In genomic region chr19:5222178-5222577, GRCh38 we compare ENCODE assay signal across 33 cellular contexts.
"Had no signal": no experiment of that assay in that cellular context is flagged by ENCODE, and none has a peak within 500 bp of the region (broad histone marks: within the 10 kb centered on the region; RNA-seq: fewer than 3 reads in every experiment).

No MANE protein-coding gene starts in this region.

- H3K27ac ChIP-seq: ascending aorta, brain microvascular endothelial cell, coronary artery, dorsolateral prefrontal cortex, esophagus muscularis mucosa, foreskin keratinocyte, gastrocnemius medialis, WERI-Rb-1 had no signal

- H3K27me3 ChIP-seq: ascending aorta, brain microvascular endothelial cell, dorsolateral prefrontal cortex, esophagus muscularis mucosa, foreskin keratinocyte, gastrocnemius medialis had no signal

- H3K4me3 ChIP-seq: ascending aorta, coronary artery, dorsolateral prefrontal cortex, esophagus muscularis mucosa, gastrocnemius medialis had no signal

- H3K9me3 ChIP-seq: ascending aorta, esophagus muscularis mucosa, gastrocnemius medialis had no signal

- DNase-seq: activated B cell treated with CpG ODN at 0.5 μM for 24 hours; activated CD4-positive, alpha-beta T cell treated with anti-CD3 and anti-CD28 coated beads for 48 hours; activated CD4-positive, alpha-beta T cell treated with anti-CD3 and anti-CD28 coated beads, Interleukin-2, amount 50 U/mL, for 1 hour; activated CD4-positive, alpha-beta T cell treated with anti-CD3 and anti-CD28 coated beads, Interleukin-2, amount 50 U/mL, for 48 hours; activated CD8-positive, alpha-beta memory T cell treated with anti-CD3 and anti-CD28 coated beads for 24 hours; activated CD8-positive, alpha-beta T cell treated with anti-CD3 and anti-CD28 coated beads for 36 hours; activated gamma-delta T cell; activated naive CD4-positive, alpha-beta T cell; activated naive CD4-positive, alpha-beta T cell treated with anti-CD3 and anti-CD28 coated beads, Interleukin-2, amount 10 ng/mL, durations not matched to agents 7 days and 5 days; activated naive CD8-positive, alpha-beta T cell treated with anti-CD3 and anti-CD28 coated beads, Interleukin-2, amount 10 ng/mL, durations not matched to agents 7 days and 5 days; activated T-cell treated with anti-CD3 and anti-CD28 coated beads, Interleukin-2, amount 50 U/mL, for 1 hour; activated T-cell treated with anti-CD3 and anti-CD28 coated beads, Interleukin-2, amount 50 U/mL, for 48 hours; brain microvascular endothelial cell; dorsolateral prefrontal cortex; effector memory CD4-positive, alpha-beta T cell; endodermal cell; erythroblast; foreskin keratinocyte; gastrocnemius medialis; glutamatergic neuron; T-helper 1 cell; T-helper 17 cell; T1000; WERI-Rb-1 had no signal

- H3K4me1 ChIP-seq: ascending aorta, esophagus muscularis mucosa, foreskin keratinocyte, gastrocnemius medialis had no signal

- H3K4me3 Mint-ChIP-seq: activated B cell treated with CpG ODN at 0.5 μM for 24 hours; activated CD8-positive, alpha-beta T cell treated with anti-CD3 and anti-CD28 coated beads for 36 hours; activated naive CD4-positive, alpha-beta T cell treated with anti-CD3 and anti-CD28 coated beads, Interleukin-2, amount 10 ng/mL, durations not matched to agents 7 days and 5 days; activated naive CD8-positive, alpha-beta T cell treated with anti-CD3 and anti-CD28 coated beads, Interleukin-2, amount 10 ng/mL, durations not matched to agents 7 days and 5 days; activated T-helper 1 cell treated with anti-CD3 and anti-CD28 coated beads, Interleukin-12 subunit alpha, Interleukin-12 subunit beta, Interleukin-2, Interleukin-4 antibody, amounts not matched to agents 30 ng/mL and 10 ng/mL and 1 ng/mL, durations not matched to agents 14 hours and 24 hours and 36 hours; central memory CD8-positive, alpha-beta T cell; dendritic cell treated with granulocyte-macrophage colony-stimulating factor and Interleukin-4, amounts not matched to agents 40 ng/mL and 50 ng/mL, for 4 days; endodermal cell; T-helper 17 cell; T-helper 2 cell treated with Interferon-gamma antibody and Interleukin-4, amounts not matched to agents 5 μg/mL and 100 μg/mL, for 36 hours had no signal

- H3K9me3 Mint-ChIP-seq: activated B cell treated with CpG ODN at 0.5 μM for 24 hours; activated CD8-positive, alpha-beta T cell treated with anti-CD3 and anti-CD28 coated beads for 36 hours; activated naive CD4-positive, alpha-beta T cell treated with anti-CD3 and anti-CD28 coated beads, Interleukin-2, amount 10 ng/mL, durations not matched to agents 7 days and 5 days; activated naive CD4-positive, alpha-beta T cell treated with anti-CD3 and anti-CD28 coated beads, Interleukin-2, amount 50 U/mL, for 72 hours; activated naive CD8-positive, alpha-beta T cell treated with anti-CD3 and anti-CD28 coated beads, Interleukin-2, amount 10 ng/mL, durations not matched to agents 7 days and 5 days; activated T-helper 1 cell treated with anti-CD3 and anti-CD28 coated beads, Interleukin-12 subunit alpha, Interleukin-12 subunit beta, Interleukin-2, Interleukin-4 antibody, amounts not matched to agents 30 ng/mL and 10 ng/mL and 1 ng/mL, durations not matched to agents 14 hours and 24 hours and 36 hours; central memory CD8-positive, alpha-beta T cell; dendritic cell treated with granulocyte-macrophage colony-stimulating factor and Interleukin-4, amounts not matched to agents 40 ng/mL and 50 ng/mL, for 4 days; T-helper 2 cell treated with Interferon-gamma antibody and Interleukin-4, amounts not matched to agents 5 μg/mL and 100 μg/mL, for 36 hours had no signal

- H3K27me3 Mint-ChIP-seq: activated B cell treated with CpG ODN at 0.5 μM for 24 hours; activated naive CD4-positive, alpha-beta T cell treated with anti-CD3 and anti-CD28 coated beads, Interleukin-2, amount 10 ng/mL, durations not matched to agents 7 days and 5 days; activated naive CD8-positive, alpha-beta T cell treated with anti-CD3 and anti-CD28 coated beads, Interleukin-2, amount 10 ng/mL, durations not matched to agents 7 days and 5 days; dendritic cell treated with granulocyte-macrophage colony-stimulating factor and Interleukin-4, amounts not matched to agents 40 ng/mL and 50 ng/mL, for 4 days had no signal

- H3K36me3 Mint-ChIP-seq: activated naive CD4-positive, alpha-beta T cell treated with anti-CD3 and anti-CD28 coated beads, Interleukin-2, amount 10 ng/mL, durations not matched to agents 7 days and 5 days; activated naive CD4-positive, alpha-beta T cell treated with anti-CD3 and anti-CD28 coated beads, Interleukin-2, amount 50 U/mL, for 72 hours; activated naive CD8-positive, alpha-beta T cell treated with anti-CD3 and anti-CD28 coated beads, Interleukin-2, amount 10 ng/mL, durations not matched to agents 7 days and 5 days had no signal

- H3K27ac Mint-ChIP-seq: activated B cell treated with CpG ODN at 0.5 μM for 24 hours; activated CD8-positive, alpha-beta T cell treated with anti-CD3 and anti-CD28 coated beads for 36 hours; activated naive CD4-positive, alpha-beta T cell treated with anti-CD3 and anti-CD28 coated beads, Interleukin-2, amount 10 ng/mL, durations not matched to agents 7 days and 5 days; activated naive CD4-positive, alpha-beta T cell treated with anti-CD3 and anti-CD28 coated beads, Interleukin-2, amount 50 U/mL, for 72 hours; activated naive CD8-positive, alpha-beta T cell treated with anti-CD3 and anti-CD28 coated beads, Interleukin-2, amount 10 ng/mL, durations not matched to agents 7 days and 5 days; activated T-helper 1 cell treated with anti-CD3 and anti-CD28 coated beads, Interleukin-12 subunit alpha, Interleukin-12 subunit beta, Interleukin-2, Interleukin-4 antibody, amounts not matched to agents 30 ng/mL and 10 ng/mL and 1 ng/mL, durations not matched to agents 14 hours and 24 hours and 36 hours; dendritic cell treated with granulocyte-macrophage colony-stimulating factor and Interleukin-4, amounts not matched to agents 40 ng/mL and 50 ng/mL, for 4 days; endodermal cell; T-helper 17 cell; T-helper 2 cell treated with Interferon-gamma antibody and Interleukin-4, amounts not matched to agents 5 μg/mL and 100 μg/mL, for 36 hours had no signal

- ATAC-seq: activated CD4-positive, CD25-positive, alpha-beta regulatory T cell treated with anti-CD3 and anti-CD28 coated beads, Interleukin-2, amount 50 U/mL, for 24 hours; activated CD8-positive, alpha-beta T cell treated with anti-CD3 and anti-CD28 coated beads for 36 hours; activated naive CD4-positive, alpha-beta T cell treated with anti-CD3 and anti-CD28 coated beads, Interleukin-2, amount 50 U/mL, for 72 hours; foreskin keratinocyte; gastrocnemius medialis; T-helper 17 cell had no signal

- H3K4me1 Mint-ChIP-seq: activated naive CD4-positive, alpha-beta T cell treated with anti-CD3 and anti-CD28 coated beads, Interleukin-2, amount 10 ng/mL, durations not matched to agents 7 days and 5 days; activated naive CD8-positive, alpha-beta T cell treated with anti-CD3 and anti-CD28 coated beads, Interleukin-2, amount 10 ng/mL, durations not matched to agents 7 days and 5 days; central memory CD8-positive, alpha-beta T cell; endodermal cell had no signal
